In genomic region chr7:5596896-5597246, GRCh38 we compare ENCODE assay signal across 1 cellular context.
TF ChIP-seq lines count a peak whose summit lies in the region.

No MANE protein-coding gene starts in this region.

TF ChIP-seq in SK-N-SH, 30 proteins besides CTCF, POLR2A, EP300 and RAD21 (continued from another document):
- TF ChIP-seq MXI1 (IDR thresholded peaks at IDR 0.05; ENCODE audit: low read depth, low read length) (no peak), IRF3 (IDR thresholded peaks at IDR 0.05; ENCODE audit: low read depth, low read length) (no peak), EZH2phosphoT487 (IDR thresholded peaks at IDR 0.05; ENCODE audit: borderline replicate concordance, low read depth) (no peak)
